Comparison of ENCODE assay signal across 8 cellular contexts in the genomic region with DNA sequence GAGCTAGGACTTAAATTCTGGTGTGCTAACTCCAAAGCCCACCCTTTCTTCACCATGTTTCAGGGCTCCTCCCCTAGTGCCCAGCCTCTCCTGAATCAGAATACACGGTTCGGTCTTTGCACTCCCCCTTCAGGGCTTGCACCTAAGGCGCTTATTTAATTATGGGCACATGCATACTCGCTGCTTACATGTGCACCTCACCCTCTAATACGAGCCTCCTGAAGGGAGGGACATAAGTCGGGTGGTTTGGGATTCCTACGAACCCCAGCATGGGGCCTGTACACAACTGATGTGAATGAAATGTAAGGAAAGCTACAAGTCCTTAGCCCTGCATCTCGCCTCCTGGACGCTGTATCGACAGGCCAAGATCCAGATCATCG. TPM values are rescaled to one million over a fixed set of nuclear protein-coding genes. Genes with fewer than 3 reads are reported as not detected.
DNase-seq lines count a peak whose midpoint lies in the region; ATAC-seq and TF ChIP-seq lines count a peak whose summit lies in the region.

No MANE protein-coding gene starts in this region.

- no peak for TF ChIP-seq POLR2A in testis (IDR thresholded peaks at IDR 0.05)

- H3K36me3 Mint-ChIP-seq in activated naive CD4-positive, alpha-beta T cell treated with anti-CD3 and anti-CD28 coated beads for 36 hours (ENCODE audit: low read depth) = no peaks in the 10 kb centered on the region
- H3K36me3 Mint-ChIP-seq in brain = peaks cover 19% of the 10 kb centered on the region

- 0 to 1% methylated on average over 11 of the region's 11 CpGs for WGBS in testis, 2 donors

- peak overlapping the region; percentile 63 for H3K4me3 ChIP-seq in testis

- H3K36me3 ChIP-seq in testis (ENCODE audit: low read depth, missing control alignments) = no peaks in the 10 kb centered on the region

- CTCF ChIA-PET in activated naive CD4-positive, alpha-beta T cell treated with anti-CD3 and anti-CD28 coated beads for 36 hours (lab: Charles Lee) = interaction anchor here (1.9 kb wide), 1 partner anchor 194 kb away, joined by 6 read pairs; no protein-coding TSS in a partner anchor

- H3K27me3 Mint-ChIP-seq in activated naive CD4-positive, alpha-beta T cell treated with anti-CD3 and anti-CD28 coated beads for 36 hours (ENCODE audit: low read depth) = peaks cover 6% of the 10 kb centered on the region
- no peaks in the 10 kb centered on the region for H3K27me3 Mint-ChIP-seq in brain

- H3K27ac Mint-ChIP-seq in activated naive CD4-positive, alpha-beta T cell treated with anti-CD3 and anti-CD28 coated beads for 36 hours = no peak overlapping the region
- peak overlapping the region; percentile 88 to 96 (median 94) for H3K27ac Mint-ChIP-seq in brain

- H3K9me3 Mint-ChIP-seq in activated naive CD4-positive, alpha-beta T cell treated with anti-CD3 and anti-CD28 coated beads for 36 hours = no peaks in the 10 kb centered on the region
- peaks cover 0 to 3% (median 0%) of the 10 kb centered on the region in 5 experiments for H3K9me3 Mint-ChIP-seq in brain

- no peaks in the 10 kb centered on the region for H3K27me3 ChIP-seq in testis

- DNase-seq in activated naive CD4-positive, alpha-beta T cell treated with anti-CD3 and anti-CD28 coated beads for 36 hours = no peak
- DNase-seq in activated naive CD4-positive, alpha-beta T cell treated with anti-CD3 and anti-CD28 coated beads, Interleukin-2, amount 50 U/mL, for 16 hours = no peak
- DNase-seq in NCI-H2196 (lab: John Stamatoyannopoulos, UW; ENCODE audit: unreplicated experiment) = peak; percentile 43
- peak in 1 of 2 donors; percentile 14 for DNase-seq in left colon
- DNase-seq in testis = peak; percentile 25
- DNase-seq in left lobe of liver (ENCODE audit: low spot score) = no peak

- peaks cover 12% of the 10 kb centered on the region for H3K4me1 ChIP-seq in testis

- ATAC-seq in left colon (peak; percentile 9), left lobe of liver (no peak), GM21576 (IDR thresholded peaks at IDR 0.05; ENCODE audit: unreplicated experiment) (no peak)

- H3K4me1 Mint-ChIP-seq in activated naive CD4-positive, alpha-beta T cell treated with anti-CD3 and anti-CD28 coated beads for 36 hours (ENCODE audit: low read depth) = peaks cover 20% of the 10 kb centered on the region
- H3K4me1 Mint-ChIP-seq in brain = peaks cover 54% of the 10 kb centered on the region

- intact Hi-C loops in activated naive CD4-positive, alpha-beta T cell treated with anti-CD3 and anti-CD28 coated beads for 36 hours (cut with micrococcal nuclease) = loop anchor here (1.0 kb wide), 14 partner anchors 59 to 903 kb away; partner anchors contain the start of genes CCDC121, EIF2B4, FOSL2 and GPN1
- intact Hi-C loops in left colon (cut with DNase I, micrococcal nuclease) (no loop called here), testis (cut with DNase I; ENCODE audit: low total_unique reads) (no loop called here)

- H3K9me3 ChIP-seq in testis = no peaks in the 10 kb centered on the region

- TF ChIP-seq CTCF in brain (conservative IDR thresholded peaks at IDR 0.05) (peak in 1 of 2 experiments; percentile 29), testis (IDR thresholded peaks at IDR 0.05) (no peak)

- H3K27ac ChIP-seq in testis = peak overlapping the region in 1 of 2 donors; percentile 73

- H3K4me3 Mint-ChIP-seq in activated naive CD4-positive, alpha-beta T cell treated with anti-CD3 and anti-CD28 coated beads for 36 hours = peak overlapping the region; percentile 87
- peak overlapping the region; percentile 90 to 98 (median 97) for H3K4me3 Mint-ChIP-seq in brain

RNA-seq across cellular contexts. Expression of gene IFT172, which starts 0.4 kb away (rescaled TPM):
- 10 to 100 TPM in 1 of 2 experiments, 1 to 10 TPM in 1; 9.2 to 12.7 TPM for total RNA-seq in activated naive CD4-positive, alpha-beta T cell treated with anti-CD3 and anti-CD28 coated beads for 36 hours
- polyA plus RNA-seq in brain (ENCODE audit: insufficient read depth, low read depth, low replicate concordance) (14.6 TPM), testis (ENCODE audit: insufficient read depth, low read depth, low replicate concordance) (151 TPM)
- total RNA-seq in left colon (10 to 100 TPM; 80.2 to 82.5 TPM), testis (100 to 1,000 TPM in 1 of 2 donors, 10 to 100 TPM in 1; 76.4 to 133 TPM), left lobe of liver (7.4 TPM)

RNA-seq across cellular contexts. Expression of gene FNDC4, which starts 5.9 kb away (rescaled TPM):
- total RNA-seq in activated naive CD4-positive, alpha-beta T cell treated with anti-CD3 and anti-CD28 coated beads for 36 hours = not detected
- polyA plus RNA-seq in brain (ENCODE audit: insufficient read depth, low read depth, low replicate concordance) (23.0 TPM), testis (ENCODE audit: insufficient read depth, low read depth, low replicate concordance) (35.9 TPM)
- total RNA-seq in left colon (1 to 10 TPM in 1 of 2 donors, under 1 TPM in 1; 0.73 to 1.4 TPM), testis (10 to 100 TPM; 23.5 to 39.2 TPM), left lobe of liver (61.2 TPM)

RNA-seq across cellular contexts. Expression of gene GCKR, which starts 7.5 kb away (rescaled TPM):
- not detected for total RNA-seq in activated naive CD4-positive, alpha-beta T cell treated with anti-CD3 and anti-CD28 coated beads for 36 hours
- polyA plus RNA-seq in brain (ENCODE audit: insufficient read depth, low read depth, low replicate concordance) = not detected
- total RNA-seq in left colon = not detected
- total RNA-seq in testis = 1 to 10 TPM; 2.3 to 3.3 TPM
- 4.9 TPM for polyA plus RNA-seq in testis (ENCODE audit: insufficient read depth, low read depth, low replicate concordance)
- total RNA-seq in left lobe of liver = 142 TPM

RNA-seq across cellular contexts. Expression of gene KRTCAP3, which starts 46.9 kb away (rescaled TPM):
- total RNA-seq in activated naive CD4-positive, alpha-beta T cell treated with anti-CD3 and anti-CD28 coated beads for 36 hours = 1 to 10 TPM; 5.0 to 6.7 TPM
- 14.7 TPM for polyA plus RNA-seq in brain (ENCODE audit: insufficient read depth, low read depth, low replicate concordance)
- total RNA-seq in left colon = 100 to 1,000 TPM in 1 of 2 donors, 10 to 100 TPM in 1; 90.0 to 104 TPM
- 1 to 10 TPM; 4.3 to 6.8 TPM for total RNA-seq in testis
- 5.1 TPM for polyA plus RNA-seq in testis (ENCODE audit: insufficient read depth, low read depth, low replicate concordance)
- total RNA-seq in left lobe of liver = 7.1 TPM

Comparison
In these comparisons a context has a peak if more than half of its experiments do, and no peak if none do; other contexts are left out.
1. DNase-seq: peak in NCI-H2196 (single experiment) and testis (single experiment); none in activated naive CD4-positive, alpha-beta T cell treated with anti-CD3 and anti-CD28 coated beads for 36 hours (single experiment), activated naive CD4-positive, alpha-beta T cell treated with anti-CD3 and anti-CD28 coated beads, Interleukin-2, amount 50 U/mL, for 16 hours (single experiment) and left lobe of liver (single experiment).
2. RNA of gene FNDC4, which starts 5.9 kb away (total RNA-seq): 61.2 TPM in left lobe of liver (single experiment) and 23.5 to 39.2 TPM in testis; 0.73 to 1.4 TPM in left colon and not detected in activated naive CD4-positive, alpha-beta T cell treated with anti-CD3 and anti-CD28 coated beads for 36 hours; every median in the first group is over 10 times any median in the second.
3. RNA of gene GCKR, which starts 7.5 kb away (total RNA-seq): 142 TPM in left lobe of liver (single experiment); 2.3 to 3.3 TPM in testis, not detected in left colon and not detected in activated naive CD4-positive, alpha-beta T cell treated with anti-CD3 and anti-CD28 coated beads for 36 hours; every median in the first group is over 10 times any median in the second.